In the genomic region with DNA sequence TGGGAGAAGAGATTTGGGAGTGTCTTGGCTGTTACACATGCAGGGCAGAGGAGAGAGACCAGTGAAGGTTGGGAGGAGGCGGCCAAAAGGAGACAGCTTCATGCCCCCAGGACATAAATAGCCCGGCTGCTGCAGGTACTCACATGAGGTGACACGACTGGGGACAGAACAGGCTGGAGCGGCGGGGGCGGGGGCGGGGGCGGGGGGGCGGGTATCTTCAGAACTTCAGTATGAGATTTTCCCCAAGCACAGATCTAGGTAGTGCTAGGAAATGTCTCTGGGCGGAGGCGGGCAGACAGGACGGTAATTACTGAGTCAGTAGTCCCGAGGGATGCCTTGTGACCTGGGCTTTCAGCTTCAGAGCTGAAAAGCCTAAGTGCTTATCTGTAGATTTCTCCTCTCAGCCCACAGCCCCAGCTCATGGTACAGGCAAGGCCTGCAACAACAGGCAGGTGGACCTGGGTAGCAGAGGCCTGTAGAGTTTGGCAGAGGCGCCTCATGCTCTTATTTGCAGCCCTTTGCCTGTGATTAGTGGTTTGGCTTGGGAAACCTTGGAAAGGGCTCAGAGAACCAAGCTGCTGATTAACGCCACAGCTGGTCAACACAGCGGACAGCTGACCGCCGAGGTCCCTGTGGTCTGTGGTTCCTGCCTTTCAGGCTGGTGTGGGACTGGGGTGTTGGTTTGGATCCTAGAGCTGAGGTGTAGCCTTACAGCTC, we compare ENCODE assay signal across 7 cellular contexts. TPM values are rescaled to one million over a fixed set of nuclear protein-coding genes. Genes with fewer than 3 reads are reported as not detected.
A peak's percentile ranks its signal among the peaks of the same experiment; 100 is the strongest.
DNase-seq lines count a peak whose midpoint lies in the region; ATAC-seq and TF ChIP-seq lines count a peak whose summit lies in the region.

No MANE protein-coding gene starts in this region.

- H3K27me3 ChIP-seq in H7 (ENCODE audit: control insufficient read depth, insufficient read depth, low read length) (no peaks in the 10 kb centered on the region), SJCRH30 (no peaks in the 10 kb centered on the region), heart left ventricle (no peaks in the 10 kb centered on the region), testis (no peaks in the 10 kb centered on the region)

- H3K36me3 ChIP-seq in H7 (replicated peaks; ENCODE audit: control insufficient read depth, insufficient read depth, low read length) = peaks cover 19% of the 10 kb centered on the region
- peaks cover 34% of the 10 kb centered on the region for H3K36me3 ChIP-seq in SJCRH30
- peaks cover 0 to 46% (median 36%) of the 10 kb centered on the region in 9 donors for H3K36me3 ChIP-seq in heart left ventricle
- H3K36me3 ChIP-seq in testis (ENCODE audit: low read depth, missing control alignments) = no peaks in the 10 kb centered on the region

- TF ChIP-seq POLR2A in heart left ventricle (IDR thresholded peaks at IDR 0.05) (no peak), testis (IDR thresholded peaks at IDR 0.05) (no peak)

- intact Hi-C loops in heart left ventricle (cut with DNase I) (loop anchor here in 1 of 10 donors (2.0 kb wide), 1 partner anchor 24 kb away; a partner anchor contains a TSS), testis (cut with DNase I; ENCODE audit: low total_unique reads) (no loop called here)

- H3K4me3 ChIP-seq in H7 (ENCODE audit: insufficient read depth, low read depth, low read length) (no peak overlapping the region), SJCRH30 (no peak overlapping the region), heart left ventricle (peak overlapping the region in 5 of 12 donors; percentile 3 to 24 (median 6)), testis (no peak overlapping the region)

- DNase-seq in H7 = peak; percentile 30
- peak; percentile 80 to 84 for DNase-seq in SJCRH30
- DNase-seq in heart left ventricle = peak in 4 of 5 donors; percentile 74 to 85 (median 79)
- peak; percentile 71 for DNase-seq in testis
- DNase-seq in hippocampal formation (lab: John Stamatoyannopoulos, UW) = no peak
- DNase-seq in activated CD4-positive, alpha-beta T cell treated with anti-CD3 and anti-CD28 coated beads, Interleukin-2, amount 50 U/mL, for 1 hour = no peak
- no peak for DNase-seq in RKO (ENCODE audit: low spot score)

- no peaks in the 10 kb centered on the region for H3K9me3 ChIP-seq in SJCRH30 (replicated peaks)
- no peaks in the 10 kb centered on the region for H3K9me3 ChIP-seq in heart left ventricle
- H3K9me3 ChIP-seq in testis = no peaks in the 10 kb centered on the region

- WGBS in heart left ventricle, 4 donors = 19 to 31% (median 27%) methylated on average over 17 to 18 of the region's 18 CpGs
- WGBS in testis, 2 donors = 63 to 70% methylated on average over 3 to 18 of the region's 18 CpGs

- peak; percentile 60 to 86 (median 77) for ATAC-seq in heart left ventricle

- H3K27ac ChIP-seq in SJCRH30 (no peak overlapping the region), heart left ventricle (peak overlapping the region; percentile 62 to 93 (median 84)), testis (peak overlapping the region; percentile 9 to 67)

- H3K4me1 ChIP-seq in SJCRH30 (peaks cover 16% of the 10 kb centered on the region), heart left ventricle (peaks cover 8 to 45% (median 32%) of the 10 kb centered on the region in 12 donors), testis (peaks cover 11% of the 10 kb centered on the region)

- TF ChIP-seq CTCF in heart left ventricle (IDR thresholded peaks at IDR 0.05) = no peak
- no peak for TF ChIP-seq CTCF in testis (IDR thresholded peaks at IDR 0.05)

RNA-seq across cellular contexts. Expression of a gene that starts 24.5 kb away (rescaled TPM):
- 17.9 and 21.7 TPM in 2 replicates for total RNA-seq in H7 (2014; rRNA removed; shearing (Covaris generic))
- 40.6 and 51.4 TPM in 2 replicates for total RNA-seq in SJCRH30 (2014; rRNA removed; shearing (Covaris generic))
- total RNA-seq in heart left ventricle (10 to 100 TPM; 11.3 to 27.5 (median 16.3) TPM), testis (10 to 100 TPM; 57.2 to 76.0 TPM)
- polyA plus RNA-seq in heart left ventricle (10 to 100 TPM; 14.6 to 18.5 TPM), testis (ENCODE audit: insufficient read depth, low read depth, low replicate concordance) (66.7 TPM)

RNA-seq across cellular contexts. Expression of a gene that starts 35.1 kb away (rescaled TPM):
- 4.2 and 7.2 TPM in 2 replicates for total RNA-seq in H7 (2014; rRNA removed; shearing (Covaris generic))
- total RNA-seq in SJCRH30 (2014; rRNA removed; shearing (Covaris generic)) = 1.4 and 3.2 TPM in 2 replicates
- total RNA-seq in heart left ventricle = 10 to 100 TPM in 2 of 9 donors, 1 to 10 TPM in 7; 2.1 to 28.5 (median 6.0) TPM
- polyA plus RNA-seq in heart left ventricle = 1 to 10 TPM; 4.5 to 5.8 TPM
- 10 to 100 TPM; 15.0 to 20.4 TPM for total RNA-seq in testis
- 10.2 TPM for polyA plus RNA-seq in testis (ENCODE audit: insufficient read depth, low read depth, low replicate concordance)

RNA-seq across cellular contexts. Expression of a gene that starts 44.1 kb away (rescaled TPM):
- total RNA-seq in H7 (2014; rRNA removed; shearing (Covaris generic)) = 43.4 and 47.2 TPM in 2 replicates
- 29.0 and 31.5 TPM in 2 replicates for total RNA-seq in SJCRH30 (2014; rRNA removed; shearing (Covaris generic))
- total RNA-seq in heart left ventricle (10 to 100 TPM in 8 of 9 donors, 1 to 10 TPM in 1; 9.6 to 30.6 (median 16.5) TPM), testis (10 to 100 TPM; 31.9 to 50.7 TPM)
- polyA plus RNA-seq in heart left ventricle (10 to 100 TPM; 25.5 to 31.2 TPM), testis (ENCODE audit: insufficient read depth, low read depth, low replicate concordance) (32.1 TPM)

RNA-seq across cellular contexts. Expression of a gene that starts 46.1 kb away (rescaled TPM):
- 44.8 and 48.2 TPM in 2 replicates for total RNA-seq in H7 (2014; rRNA removed; shearing (Covaris generic))
- total RNA-seq in SJCRH30 (2014; rRNA removed; shearing (Covaris generic)) = 36.3 and 38.3 TPM in 2 replicates
- 100 to 1,000 TPM; 134 to 311 (median 158) TPM for total RNA-seq in heart left ventricle
- 100 to 1,000 TPM; 128 to 217 TPM for polyA plus RNA-seq in heart left ventricle
- total RNA-seq in testis = 100 to 1,000 TPM in 1 of 2 donors, 10 to 100 TPM in 1; 96.1 to 127 TPM
- polyA plus RNA-seq in testis (ENCODE audit: insufficient read depth, low read depth, low replicate concordance) = 217 TPM

Comparison
In these comparisons a context has a peak if more than half of its experiments do, and no peak if none do; other contexts are left out.
1. DNase-seq: peak in H7 (single experiment), SJCRH30 (2 of 2), heart left ventricle (4 of 5) and testis (single experiment); none in hippocampal formation (0 of 2), activated CD4-positive, alpha-beta T cell treated with anti-CD3 and anti-CD28 coated beads, Interleukin-2, amount 50 U/mL, for 1 hour (single experiment) and RKO (single experiment).